1 cellular context compared by ENCODE assay signal in genomic region chr11:200224-201003, GRCh38.
TF ChIP-seq lines count a peak whose summit lies in the region.

No MANE protein-coding gene starts in this region.

TF ChIP-seq in WTC11, 78 proteins besides CTCF, POLR2A, EP300 and RAD21 (continued from another document):
- TF ChIP-seq ZNF263 (CRISPR knock-in tag; IDR thresholded peaks at IDR 0.05; ENCODE audit: low read depth) = no peak
- TF ChIP-seq E2F1 (CRISPR knock-in tag; IDR thresholded peaks at IDR 0.05) = no peak
